8 cellular contexts compared by ENCODE assay signal in the genomic region with DNA sequence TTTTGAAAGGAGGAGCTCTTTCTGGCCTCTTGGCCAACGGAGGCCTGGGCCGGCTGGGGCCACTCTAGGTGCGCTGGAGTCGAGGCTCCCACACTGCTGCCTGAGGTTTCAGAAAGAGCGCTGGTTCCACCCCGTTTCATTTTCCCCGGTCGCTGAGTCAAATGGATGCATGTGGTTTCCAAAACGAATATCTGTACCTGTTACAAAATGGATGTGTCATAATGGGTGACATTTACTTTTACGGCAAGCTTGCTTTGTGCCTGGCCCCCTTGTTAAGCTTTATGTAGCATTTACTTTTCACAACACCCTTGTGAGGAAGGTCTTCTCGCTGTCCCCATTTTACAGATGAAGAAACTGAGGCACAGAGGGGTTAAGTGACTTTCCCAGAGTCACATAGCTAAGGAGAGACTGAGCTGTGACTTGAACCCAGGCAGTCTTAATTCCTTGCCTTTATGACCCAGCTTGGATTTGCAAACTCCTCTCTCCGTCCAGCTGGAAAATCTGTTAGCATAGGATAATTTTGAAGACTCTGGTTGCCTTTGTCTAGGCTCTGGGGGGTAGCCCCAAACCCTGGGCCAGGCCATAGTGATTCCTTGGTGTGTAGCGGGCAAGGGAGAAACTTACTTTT. TPM values are rescaled to one million over a fixed set of nuclear protein-coding genes. Genes with fewer than 3 reads are reported as not detected.
DNase-seq lines count a peak whose midpoint lies in the region; ATAC-seq and TF ChIP-seq lines count a peak whose summit lies in the region.

No MANE protein-coding gene starts in this region.

- H3K27ac Mint-ChIP-seq in CD4-positive, CD25-positive, alpha-beta regulatory T cell, result peak overlapping the region; percentile 90 to 95 (median 92)
- no peak overlapping the region for H3K27ac Mint-ChIP-seq in Caco-2 (ENCODE audit: unreplicated experiment)

- no peaks in the 10 kb centered on the region for H3K9me3 ChIP-seq in CD4-positive, CD25-positive, alpha-beta regulatory T cell (ENCODE audit: control insufficient read depth in 2 of 2, low read length in 2 of 2)
- no peaks in the 10 kb centered on the region for H3K9me3 ChIP-seq in Caco-2

- peak overlapping the region; percentile 80 for H3K4me3 ChIP-seq in CD4-positive, CD25-positive, alpha-beta regulatory T cell (ENCODE audit: low read depth, low read length)
- no peak overlapping the region for H3K4me3 ChIP-seq in Caco-2 (ENCODE audit: low read depth, low read length)

- intact Hi-C loops in Caco-2 (cut with micrococcal nuclease; ENCODE audit: unreplicated experiment), result no loop called here

- DNase-seq in CD4-positive, CD25-positive, alpha-beta regulatory T cell, result peak; percentile 23 to 86 (median 39)
- DNase-seq in activated T-helper 9 cell treated with anti-CD3 and anti-CD28 coated beads, Interleukin-2, amount 50 U/mL, for 16 hours (ENCODE audit: low read depth), result peak; percentile 70
- peak; percentile 75 to 77 for DNase-seq in stimulated activated CD4-positive, alpha-beta T cell treated with anti-CD3 and anti-CD28 coated beads, Interleukin-15, amount 100 ng/mL, for 48 hours (ENCODE audit: low read depth in 2 of 2)
- no peak for DNase-seq in Caco-2
- no peak for DNase-seq in ecto neural progenitor cell (ENCODE audit: low spot score)
- DNase-seq in HPDE6-E6E7 (ENCODE audit: extremely low spot score), result no peak

- no peaks in the 10 kb centered on the region for H3K27me3 Mint-ChIP-seq in CD4-positive, CD25-positive, alpha-beta regulatory T cell
- H3K27me3 Mint-ChIP-seq in Caco-2 (ENCODE audit: insufficient read depth, unreplicated experiment), result no peaks in the 10 kb centered on the region

- H3K36me3 Mint-ChIP-seq in CD4-positive, CD25-positive, alpha-beta regulatory T cell, result no peaks in the 10 kb centered on the region
- H3K36me3 Mint-ChIP-seq in Caco-2 (ENCODE audit: insufficient read depth, unreplicated experiment), result no peaks in the 10 kb centered on the region

- BruUV-seq in Caco-2 (replicated peaks; lab: Mats Ljungman, UMichigan), result no TSS peak

- H3K4me1 ChIP-seq in CD4-positive, CD25-positive, alpha-beta regulatory T cell (ENCODE audit: control insufficient read depth, insufficient read depth, low read length, poor library complexity, severe bottlenecking), result peaks cover 39% of the 10 kb centered on the region
- H3K4me1 ChIP-seq in Caco-2, result peaks cover 4% of the 10 kb centered on the region; the same call in 1 of the 2 replicates

- no peaks in the 10 kb centered on the region for H3K27me3 ChIP-seq in CD4-positive, CD25-positive, alpha-beta regulatory T cell (ENCODE audit: control insufficient read depth, insufficient read depth, low read length)
- no peaks in the 10 kb centered on the region for H3K27me3 ChIP-seq in Caco-2 (replicated peaks; ENCODE audit: control insufficient read depth, insufficient read depth, low read length)

- POLR2A ChIA-PET in Caco-2 (lab: Charles Lee), result interaction anchor here (0.6 to 1.1 kb wide), 3 partner anchors 11 to 230 kb away, joined by 3 to 5 read pairs (median 4); partner anchors contain the start of gene KSR1

- ATAC-seq in CD4-positive, CD25-positive, alpha-beta regulatory T cell (ENCODE audit: low read depth in 2 of 2), result peak; percentile 71 to 82
- ATAC-seq in GM21360 (IDR thresholded peaks at IDR 0.05; ENCODE audit: unreplicated experiment) (peak; percentile 67), HG03575 (IDR thresholded peaks at IDR 0.05; ENCODE audit: extremely low read depth, insufficient number of reproducible peaks, low FRiP score, unreplicated experiment) (peak; percentile 32)

- CTCF ChIA-PET in Caco-2 (lab: Charles Lee), result interaction anchor here (2.2 to 2.6 kb wide), 2 partner anchors 11 to 133 kb away, joined by 7 to 10 read pairs; partner anchors contain the start of gene KSR1

- H3K36me3 ChIP-seq in CD4-positive, CD25-positive, alpha-beta regulatory T cell (ENCODE audit: control insufficient read depth, insufficient read depth, low read length), result no peaks in the 10 kb centered on the region
- H3K36me3 ChIP-seq in Caco-2 (ENCODE audit: control insufficient read depth, insufficient read depth, low read length), result no peaks in the 10 kb centered on the region

- H3K27ac ChIP-seq in CD4-positive, CD25-positive, alpha-beta regulatory T cell (ENCODE audit: insufficient read depth, low read length, poor library complexity, severe bottlenecking), result peak overlapping the region; percentile 71

- no peaks in the 10 kb centered on the region for H3K9me3 Mint-ChIP-seq in CD4-positive, CD25-positive, alpha-beta regulatory T cell
- no peaks in the 10 kb centered on the region for H3K9me3 Mint-ChIP-seq in Caco-2 (ENCODE audit: unreplicated experiment)

- H3K4me1 Mint-ChIP-seq in CD4-positive, CD25-positive, alpha-beta regulatory T cell, result peaks cover 20 to 80% (median 62%) of the 10 kb centered on the region in 4 donors
- peaks cover 10% of the 10 kb centered on the region for H3K4me1 Mint-ChIP-seq in Caco-2 (ENCODE audit: low read depth, unreplicated experiment)

- no peak for TF ChIP-seq CTCF in Caco-2 (IDR thresholded peaks at IDR 0.05; ENCODE audit: insufficient read depth in 1 of 2, low read depth in 1 of 2, low read length in 1 of 2, severe bottlenecking in 1 of 2, unreplicated experiment in 1 of 2)

- H3K4me3 Mint-ChIP-seq in CD4-positive, CD25-positive, alpha-beta regulatory T cell, result peak overlapping the region; percentile 62 to 88 (median 80)
- no peak overlapping the region for H3K4me3 Mint-ChIP-seq in Caco-2 (ENCODE audit: unreplicated experiment)

RNA-seq across cellular contexts. Expression of gene KSR1, which starts 10.6 kb away (rescaled TPM):
- 69.5 TPM for total RNA-seq in CD4-positive, CD25-positive, alpha-beta regulatory T cell
- 1 to 10 TPM; 1.2 to 3.1 (median 1.5) TPM for polyA plus RNA-seq in CD4-positive, CD25-positive, alpha-beta regulatory T cell
- total RNA-seq in Caco-2 (2022), result 88.9 and 91.5 TPM in 2 replicates

Comparison
In these comparisons a context has a peak if more than half of its experiments do, and no peak if none do; other contexts are left out.
1. DNase-seq: peak in CD4-positive, CD25-positive, alpha-beta regulatory T cell (3 of 3), activated T-helper 9 cell treated with anti-CD3 and anti-CD28 coated beads, Interleukin-2, amount 50 U/mL, for 16 hours (single experiment) and stimulated activated CD4-positive, alpha-beta T cell treated with anti-CD3 and anti-CD28 coated beads, Interleukin-15, amount 100 ng/mL, for 48 hours (2 of 2); none in Caco-2 (0 of 2), ecto neural progenitor cell (single experiment) and HPDE6-E6E7 (single experiment).
2. Peak in every context shown above with its lines, with median percentiles within 50 percentile points of each other: ATAC-seq.